ENCODE assay signal across 35 cellular contexts in the genomic region with DNA sequence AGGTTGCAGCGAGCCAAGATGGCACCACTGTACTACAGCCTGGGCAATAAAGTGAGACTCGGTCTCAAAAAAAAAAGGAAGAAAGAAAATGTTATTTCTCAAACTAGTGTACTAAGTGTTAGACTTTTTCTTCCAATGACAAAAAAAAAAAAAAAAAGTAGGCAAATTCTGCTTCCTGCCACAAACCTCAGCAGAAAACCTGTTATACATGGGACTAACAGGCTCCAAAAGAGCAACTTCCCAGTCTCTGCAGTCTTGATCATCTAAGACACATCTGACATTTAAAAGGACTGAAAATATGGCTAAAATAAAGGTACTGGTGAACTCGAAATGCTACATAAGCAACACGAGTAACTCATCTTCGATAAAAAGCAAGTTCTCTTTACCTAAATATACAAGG. TPM values are rescaled to one million over a fixed set of nuclear protein-coding genes. Genes with fewer than 3 reads are reported as not detected.
DNase-seq lines count a peak whose midpoint lies in the region; ATAC-seq, FAIRE-seq and TF ChIP-seq lines count a peak whose summit lies in the region.
"Had no signal": no experiment of that assay in that cellular context is flagged by ENCODE, and none has a peak within 500 bp of the region (broad histone marks: within the 10 kb centered on the region; RNA-seq: fewer than 3 reads in every experiment).

No MANE protein-coding gene starts in this region.

- no peaks in the 10 kb centered on the region for H3K79me2 ChIP-seq in ACC112 (ENCODE audit: control insufficient read depth, insufficient read depth, low read length, unreplicated experiment)
- no peaks in the 10 kb centered on the region for H3K79me2 ChIP-seq in astrocyte (ENCODE audit: insufficient read depth, low read length)

- H2BK5ac ChIP-seq in IMR-90 (ENCODE audit: low read depth, low read length, poor library complexity, severe bottlenecking) (peak overlapping the region; percentile 92), mesenchymal stem cell (ENCODE audit: low read depth, low read length, poor library complexity, severe bottlenecking) (peak overlapping the region; percentile 83)

- peak overlapping the region; percentile 97 for H3K4ac ChIP-seq in IMR-90 (ENCODE audit: low read depth, low read length)
- peak overlapping the region in 1 of 2 experiments; percentile 42 for H3K4ac ChIP-seq in mesenchymal stem cell (ENCODE audit: low read depth in 1 of 2, low read length in 2 of 2)

- peak overlapping the region; percentile 56; the same call in 1 of the 2 replicates for H3K56ac ChIP-seq in IMR-90 (ENCODE audit: extremely low read depth, insufficient read depth, low read length)

- no peak overlapping the region; the same call in 1 of the 2 replicates for H3K4me2 ChIP-seq in IMR-90 (ENCODE audit: low read depth, low read length)
- H3K4me2 ChIP-seq in astrocyte (ENCODE audit: low read length), result peak overlapping the region; percentile 61
- H3K4me2 ChIP-seq in mesenchymal stem cell (ENCODE audit: low read length, poor library complexity, severe bottlenecking), result no peak overlapping the region

- H4K8ac ChIP-seq in IMR-90 (ENCODE audit: low read depth in 2 of 2, low read length in 2 of 2), result peak overlapping the region; percentile 66 to 82
- no peak overlapping the region for H4K8ac ChIP-seq in mesenchymal stem cell (ENCODE audit: low read length)

- ATAC-seq in IMR-90 (ENCODE audit: low read depth), result no peak
- no peak for ATAC-seq in T-helper 17 cell
- no peak for ATAC-seq in activated CD4-positive, alpha-beta T cell treated with anti-CD3 and anti-CD28 coated beads for 36 hours
- ATAC-seq: gastroesophageal sphincter; left lung; naive thymus-derived CD8-positive, alpha-beta T cell; Right ventricle myocardium inferior had no signal

- H3K27ac ChIP-seq in ACC112 (ENCODE audit: low read depth, low read length), result peak overlapping the region; percentile 94
- H3K27ac ChIP-seq in IMR-90 (ENCODE audit: insufficient read depth, low read length), result peak overlapping the region; percentile 70
- H3K27ac ChIP-seq in astrocyte (ENCODE audit: low read depth, low read length), result peak overlapping the region; percentile 93
- peak overlapping the region; percentile 99 for H3K27ac ChIP-seq in mesenchymal stem cell (ENCODE audit: low read length, poor library complexity, severe bottlenecking)
- no peak overlapping the region for H3K27ac ChIP-seq in caudate nucleus (ENCODE audit: low read depth, low read length)
- H3K27ac ChIP-seq: adrenal gland, gastroesophageal sphincter, HL-60, left lung, ovary, upper lobe of left lung had no signal

- CTCF ChIA-PET in IMR-90 (lab: Yijun Ruan, JAX), result no interaction called here
- CTCF ChIA-PET in activated CD4-positive, alpha-beta T cell treated with anti-CD3 and anti-CD28 coated beads for 36 hours (lab: Charles Lee), result no interaction called here

- no peak overlapping the region for H2BK12ac ChIP-seq in mesenchymal stem cell (ENCODE audit: low read length in 2 of 2)

- peaks cover 0 to 7% of the 10 kb centered on the region in 2 experiments; a peak in 1 of 4 replicates for H3K79me1 ChIP-seq in IMR-90 (ENCODE audit: low read depth in 1 of 2, low read length in 2 of 2)
- no peaks in the 10 kb centered on the region for H3K79me1 ChIP-seq in mesenchymal stem cell (replicated peaks; ENCODE audit: low read length, poor library complexity, severe bottlenecking)

- H4K91ac ChIP-seq in IMR-90 (ENCODE audit: insufficient read depth, low read depth, low read length) (peak overlapping the region; percentile 98), mesenchymal stem cell (ENCODE audit: low read length) (no peak overlapping the region)

- H3K4me1 Mint-ChIP-seq in astrocyte (ENCODE audit: low read depth, unreplicated experiment), result peaks cover 57% of the 10 kb centered on the region
- H3K4me1 Mint-ChIP-seq in T-helper 17 cell, result no peaks in the 10 kb centered on the region
- H3K4me1 Mint-ChIP-seq in activated CD4-positive, alpha-beta T cell treated with anti-CD3 and anti-CD28 coated beads for 36 hours, result peaks cover 2% of the 10 kb centered on the region
- H3K4me1 Mint-ChIP-seq: endodermal cell had no signal

- H3K4me3 Mint-ChIP-seq in astrocyte (ENCODE audit: unreplicated experiment) (no peak overlapping the region), T-helper 17 cell (no peak overlapping the region)
- no peak overlapping the region for H3K4me3 Mint-ChIP-seq in activated CD4-positive, alpha-beta T cell treated with anti-CD3 and anti-CD28 coated beads for 36 hours
- H3K4me3 Mint-ChIP-seq: activated naive CD4-positive, alpha-beta T cell treated with anti-CD3 and anti-CD28 coated beads for 36 hours; activated T-helper 1 cell treated with anti-CD3 and anti-CD28 coated beads, Interleukin-12 subunit alpha, Interleukin-12 subunit beta, Interleukin-2, Interleukin-4 antibody, amounts not matched to agents 30 ng/mL and 10 ng/mL and 1 ng/mL, durations not matched to agents 14 hours and 24 hours and 36 hours; endodermal cell had no signal

- no TSS peak for BruUV-seq in IMR-90 (replicated peaks; lab: Mats Ljungman, UMichigan)

- intact Hi-C loops in IMR-90 (cut with micrococcal nuclease), result no loop called here
- intact Hi-C loops in activated CD4-positive, alpha-beta T cell treated with anti-CD3 and anti-CD28 coated beads for 36 hours (cut with DNase I, micrococcal nuclease), result loop anchor here in 1 of 2 experiments (5.0 kb wide), 1 partner anchor 43 kb away; no protein-coding TSS in a partner anchor

- dilution Hi-C loops in IMR-90 (cut with HindIII; ENCODE audit: low sequenced_read_pairs, unreplicated experiment), result no loop called here

- FAIRE-seq in astrocyte (lab: Jason Lieb, UNC), result no peak
- FAIRE-seq: bronchial epithelial cell, GM19239 had no signal

- H2AK5ac ChIP-seq in IMR-90 (ENCODE audit: low read depth, low read length) (peak overlapping the region; percentile 76), mesenchymal stem cell (ENCODE audit: low read length, severe bottlenecking) (peak overlapping the region; percentile 76)

- H3K27me3 ChIP-seq in ACC112 (ENCODE audit: insufficient read depth, low read length) (no peaks in the 10 kb centered on the region), IMR-90 (ENCODE audit: control insufficient read depth, insufficient read depth, low read length) (no peaks in the 10 kb centered on the region), astrocyte (ENCODE audit: insufficient read depth, low read length) (no peaks in the 10 kb centered on the region), mesenchymal stem cell (ENCODE audit: control insufficient read depth in 1 of 2, insufficient read depth in 1 of 2, low read length in 2 of 2) (peaks cover 0 to 1% of the 10 kb centered on the region in 2 experiments)
- H3K27me3 ChIP-seq: adrenal gland, gastroesophageal sphincter, left lung, ovary, upper lobe of left lung had no signal

- H3K9me3 ChIP-seq in IMR-90 (ENCODE audit: control insufficient read depth, insufficient read depth, low read length), result no peaks in the 10 kb centered on the region
- no peaks in the 10 kb centered on the region for H3K9me3 ChIP-seq in astrocyte (ENCODE audit: insufficient read depth, low read depth, low read length)
- H3K9me3 ChIP-seq in mesenchymal stem cell (ENCODE audit: control insufficient read depth, low read length), result no peaks in the 10 kb centered on the region
- no peaks in the 10 kb centered on the region for H3K9me3 ChIP-seq in T-helper 17 cell (ENCODE audit: control insufficient read depth, low read length, poor library complexity, severe bottlenecking)
- H3K9me3 ChIP-seq: adrenal gland, gastroesophageal sphincter, left lung, ovary, upper lobe of left lung had no signal

- H4K5ac ChIP-seq in IMR-90 (ENCODE audit: low read depth, low read length), result peak overlapping the region; percentile 97

- no peak for TF ChIP-seq RAD21 in IMR-90 (IDR thresholded peaks at IDR 0.05; ENCODE audit: low read length)

- H3K9ac ChIP-seq in IMR-90 (ENCODE audit: low read depth, low read length), result peak overlapping the region; percentile 34; the same call in 1 of the 2 replicates
- peak overlapping the region; percentile 70 for H3K9ac ChIP-seq in astrocyte (ENCODE audit: low read length)
- H3K9ac ChIP-seq in mesenchymal stem cell (ENCODE audit: low read length), result no peak overlapping the region

- H3K18ac ChIP-seq in IMR-90 (ENCODE audit: low read depth, low read length), result peak overlapping the region; percentile 99
- no peak overlapping the region for H3K18ac ChIP-seq in mesenchymal stem cell (ENCODE audit: low read depth in 1 of 2, low read length in 2 of 2)

- H3K27ac Mint-ChIP-seq in astrocyte (ENCODE audit: unreplicated experiment), result no peak overlapping the region
- no peak overlapping the region for H3K27ac Mint-ChIP-seq in T-helper 17 cell
- no peak overlapping the region for H3K27ac Mint-ChIP-seq in activated CD4-positive, alpha-beta T cell treated with anti-CD3 and anti-CD28 coated beads for 36 hours
- H3K27ac Mint-ChIP-seq: activated naive CD4-positive, alpha-beta T cell treated with anti-CD3 and anti-CD28 coated beads for 36 hours; activated T-helper 1 cell treated with anti-CD3 and anti-CD28 coated beads, Interleukin-12 subunit alpha, Interleukin-12 subunit beta, Interleukin-2, Interleukin-4 antibody, amounts not matched to agents 30 ng/mL and 10 ng/mL and 1 ng/mL, durations not matched to agents 14 hours and 24 hours and 36 hours; endodermal cell had no signal

- H3K4me3 ChIP-seq in ACC112 (ENCODE audit: low read depth, low read length) (0 out of 2 replicates have a peak overlapping the region, but pooled peaks have one; percentile 0), IMR-90 (ENCODE audit: insufficient read depth, low read depth, low read length) (no peak overlapping the region), astrocyte (ENCODE audit: insufficient read depth, low read depth, low read length) (no peak overlapping the region), mesenchymal stem cell (ENCODE audit: insufficient read depth in 1 of 2, low read depth in 1 of 2, low read length in 2 of 2) (no peak overlapping the region)
- H3K4me3 ChIP-seq: adrenal gland, coronary artery, gastroesophageal sphincter, left lung, ovary, upper lobe of left lung had no signal

- no peaks in the 10 kb centered on the region for H3K27me3 Mint-ChIP-seq in astrocyte (ENCODE audit: low read depth, unreplicated experiment)
- H3K27me3 Mint-ChIP-seq in T-helper 17 cell, result peaks cover 5% of the 10 kb centered on the region
- H3K27me3 Mint-ChIP-seq in activated CD4-positive, alpha-beta T cell treated with anti-CD3 and anti-CD28 coated beads for 36 hours, result no peaks in the 10 kb centered on the region
- H3K27me3 Mint-ChIP-seq: naive thymus-derived CD8-positive, alpha-beta T cell had no signal

- in situ Hi-C loops in IMR-90 (cut with MboI; ENCODE audit: low sequenced_read_pairs), result no loop called here

- peak overlapping the region; percentile 98 for H2BK120ac ChIP-seq in IMR-90 (ENCODE audit: low read depth, low read length)
- H2BK120ac ChIP-seq in mesenchymal stem cell (ENCODE audit: low read depth, low read length), result no peak overlapping the region

- H3K9me3 Mint-ChIP-seq in astrocyte (ENCODE audit: unreplicated experiment), result no peaks in the 10 kb centered on the region
- H3K9me3 Mint-ChIP-seq in activated CD4-positive, alpha-beta T cell treated with anti-CD3 and anti-CD28 coated beads for 36 hours (ENCODE audit: low read depth), result no peaks in the 10 kb centered on the region
- H3K9me3 Mint-ChIP-seq: activated naive CD4-positive, alpha-beta T cell treated with anti-CD3 and anti-CD28 coated beads for 36 hours; activated T-helper 1 cell treated with anti-CD3 and anti-CD28 coated beads, Interleukin-12 subunit alpha, Interleukin-12 subunit beta, Interleukin-2, Interleukin-4 antibody, amounts not matched to agents 30 ng/mL and 10 ng/mL and 1 ng/mL, durations not matched to agents 14 hours and 24 hours and 36 hours; endodermal cell; naive thymus-derived CD8-positive, alpha-beta T cell had no signal

- WGBS in IMR-90 (ENCODE audit: extremely low coverage in 2 of 2, insufficient read length in 1 of 2), 2 experiments, result no CpG with 5 or more reads among the region's 5 CpGs
- WGBS in mesenchymal stem cell, result 85% methylated on average over 3 of the region's 5 CpGs

- H3K14ac ChIP-seq in IMR-90 (replicated peaks; ENCODE audit: low read depth, low read length), result peak overlapping the region; percentile 93
- no peak overlapping the region for H3K14ac ChIP-seq in mesenchymal stem cell (ENCODE audit: low read length in 2 of 2)

- TF ChIP-seq CTCF in IMR-90 (conservative IDR thresholded peaks at IDR 0.05; ENCODE audit: low read depth, low read length) (no peak), astrocyte (IDR thresholded peaks at IDR 0.05; ENCODE audit: insufficient read depth, low read depth, low read length) (no peak)

- H3K4me1 ChIP-seq in ACC112 (ENCODE audit: control insufficient read depth, insufficient read depth, low read length, unreplicated experiment) (peaks cover 55% of the 10 kb centered on the region), IMR-90 (ENCODE audit: control insufficient read depth, insufficient read depth, low read length) (peaks cover 36% of the 10 kb centered on the region), astrocyte (ENCODE audit: insufficient read depth, low read length) (peaks cover 59% of the 10 kb centered on the region), mesenchymal stem cell (ENCODE audit: control insufficient read depth, insufficient read depth, low read depth, low read length) (peaks cover 31% of the 10 kb centered on the region)
- H3K4me1 ChIP-seq: gastroesophageal sphincter, left lung had no signal

- DNase-seq in IMR-90 (no peak), astrocyte (ENCODE audit: low read depth) (no peak), mesenchymal stem cell (no peak), caudate nucleus (lab: John Stamatoyannopoulos, UW) (no peak), T-helper 17 cell (no peak), epidermal melanocyte (ENCODE audit: insufficient read length, low spot score) (no peak)
- no peak for DNase-seq in activated CD4-positive, alpha-beta T cell treated with anti-CD3 and anti-CD28 coated beads for 36 hours
- DNase-seq: ACHN; activated CD4-positive, alpha-beta T cell treated with anti-CD3 and anti-CD28 coated beads, Interleukin-2, amount 50 U/mL, for 1 hour; activated naive CD4-positive, alpha-beta T cell treated with anti-CD3 and anti-CD28 coated beads for 36 hours; adrenal gland; C1 segment of cervical spinal cord; COR-L47; endodermal cell; GF-D8; hypothalamus; Kasumi-1; left lung; naive thymus-derived CD8-positive, alpha-beta T cell; NCI-H1048; NCI-H1694 treated with DMSO at 0.1 percent for 48 hours; NCI-H510A; ovary; retina; stimulated activated CD4-positive, alpha-beta T cell treated with anti-CD3 and anti-CD28 coated beads, Interleukin-2, amount 100 ng/mL, for 48 hours; substantia nigra; upper lobe of left lung had no signal

- H4K20me1 ChIP-seq in IMR-90 (ENCODE audit: insufficient read depth, low read length) (peaks cover 2% of the 10 kb centered on the region; the same call in 1 of the 2 replicates), astrocyte (ENCODE audit: insufficient read depth, low read length) (no peaks in the 10 kb centered on the region)

- H3K23ac ChIP-seq in IMR-90 (ENCODE audit: low read depth, low read length) (peak overlapping the region; percentile 39), mesenchymal stem cell (ENCODE audit: low read length in 2 of 2) (no peak overlapping the region)

- POLR2A ChIA-PET in IMR-90 (lab: Charles Lee; ENCODE audit: unreplicated experiment), result no interaction called here
- POLR2A ChIA-PET in activated CD4-positive, alpha-beta T cell treated with anti-CD3 and anti-CD28 coated beads for 36 hours (lab: Charles Lee), result no interaction called here

- H2BK20ac ChIP-seq in IMR-90 (ENCODE audit: low read depth, low read length), result peak overlapping the region; percentile 99

- no peak overlapping the region for H2AK9ac ChIP-seq in IMR-90 (replicated peaks; ENCODE audit: low read depth, low read length, poor library complexity)

- H2AFZ ChIP-seq in ACC112 (ENCODE audit: low read length, unreplicated experiment) (no peak overlapping the region), IMR-90 (replicated peaks; ENCODE audit: low read length, poor library complexity) (no peak overlapping the region), astrocyte (ENCODE audit: low read depth, low read length) (no peak overlapping the region), mesenchymal stem cell (ENCODE audit: low read depth, low read length) (no peak overlapping the region)

- H3K36me3 ChIP-seq in ACC112 (ENCODE audit: insufficient read depth, low read length), result no peaks in the 10 kb centered on the region
- H3K36me3 ChIP-seq in IMR-90 (ENCODE audit: control insufficient read depth, insufficient read depth, low read length), result no peaks in the 10 kb centered on the region
- no peaks in the 10 kb centered on the region for H3K36me3 ChIP-seq in astrocyte (ENCODE audit: insufficient read depth, low read length)
- H3K36me3 ChIP-seq in mesenchymal stem cell (ENCODE audit: control insufficient read depth in 1 of 2, insufficient read depth in 2 of 2, low read depth in 1 of 2, low read length in 2 of 2), result no peaks in the 10 kb centered on the region
- H3K36me3 ChIP-seq: adrenal gland, gastroesophageal sphincter, left lung, ovary, upper lobe of left lung had no signal

- H2BK15ac ChIP-seq in IMR-90 (ENCODE audit: low read depth, low read length) (peak overlapping the region; percentile 67; the same call in 2 of the 3 replicates), mesenchymal stem cell (ENCODE audit: low read depth, poor library complexity, severe bottlenecking) (no peak overlapping the region)

- H3K9me1 ChIP-seq in IMR-90 (ENCODE audit: insufficient read depth, low read length), result peaks cover 24% of the 10 kb centered on the region

- H3K36me3 Mint-ChIP-seq in astrocyte (ENCODE audit: low read depth, unreplicated experiment) (peaks cover 5% of the 10 kb centered on the region), T-helper 17 cell (ENCODE audit: low read depth) (peaks cover 3% of the 10 kb centered on the region)
- no peaks in the 10 kb centered on the region for H3K36me3 Mint-ChIP-seq in activated CD4-positive, alpha-beta T cell treated with anti-CD3 and anti-CD28 coated beads for 36 hours (ENCODE audit: low read depth)
- H3K36me3 Mint-ChIP-seq: naive thymus-derived CD8-positive, alpha-beta T cell had no signal

- TF ChIP-seq POLR2A in IMR-90 (IDR thresholded peaks at IDR 0.05; ENCODE audit: low read depth, low read length), result no peak

RNA-seq across cellular contexts. Expression of a gene that starts 59.6 kb away (rescaled TPM):
- total RNA-seq in IMR-90 (2012; rRNA removed) (0.83 and 0.90 TPM in 2 replicates), astrocyte (3.2 TPM in 2 replicates), T-helper 17 cell (under 1 TPM; 0.20 to 0.37 TPM)
- polyA plus RNA-seq in IMR-90 (2012; rRNA removed), result 0.63 and 0.87 TPM in 2 replicates
- 0.54 and 0.87 TPM in 2 replicates for polyA plus RNA-seq in IMR-90 (2012; cell fraction: cytosol; rRNA removed)
- 0.42 and 0.91 TPM in 2 replicates for polyA plus RNA-seq in IMR-90 (2012; cell fraction: nucleus; rRNA removed; ENCODE audit: low replicate concordance)
- 1.0 TPM for polyA plus RNA-seq in mesenchymal stem cell (2013, experiment 1 of 2)
- polyA plus RNA-seq in mesenchymal stem cell (2013, experiment 2 of 2), result 0.82 TPM
- total RNA-seq in activated CD4-positive, alpha-beta T cell treated with anti-CD3 and anti-CD28 coated beads for 36 hours, result 1 to 10 TPM; 1.5 to 1.6 TPM
- total RNA-seq: Right ventricle myocardium inferior had no signal

RNA-seq across cellular contexts. Expression of a gene that starts 59.6 kb away (rescaled TPM):
- total RNA-seq in IMR-90 (2012; rRNA removed) (16.1 and 21.4 TPM in 2 replicates), astrocyte (31.7 and 34.0 TPM in 2 replicates), T-helper 17 cell (10 to 100 TPM; 30.3 to 30.6 TPM)
- 11.1 and 11.7 TPM in 2 replicates for polyA plus RNA-seq in IMR-90 (2012; rRNA removed)
- 6.4 and 7.0 TPM in 2 replicates for polyA plus RNA-seq in IMR-90 (2012; cell fraction: cytosol; rRNA removed)
- 9.0 and 10.9 TPM in 2 replicates for polyA plus RNA-seq in IMR-90 (2012; cell fraction: nucleus; rRNA removed; ENCODE audit: low replicate concordance)
- polyA plus RNA-seq in mesenchymal stem cell (2013, experiment 1 of 2), result 15.6 TPM
- 15.9 TPM for polyA plus RNA-seq in mesenchymal stem cell (2013, experiment 2 of 2)
- 10 to 100 TPM; 64.0 to 66.7 TPM for total RNA-seq in activated CD4-positive, alpha-beta T cell treated with anti-CD3 and anti-CD28 coated beads for 36 hours
